In the genomic region with DNA sequence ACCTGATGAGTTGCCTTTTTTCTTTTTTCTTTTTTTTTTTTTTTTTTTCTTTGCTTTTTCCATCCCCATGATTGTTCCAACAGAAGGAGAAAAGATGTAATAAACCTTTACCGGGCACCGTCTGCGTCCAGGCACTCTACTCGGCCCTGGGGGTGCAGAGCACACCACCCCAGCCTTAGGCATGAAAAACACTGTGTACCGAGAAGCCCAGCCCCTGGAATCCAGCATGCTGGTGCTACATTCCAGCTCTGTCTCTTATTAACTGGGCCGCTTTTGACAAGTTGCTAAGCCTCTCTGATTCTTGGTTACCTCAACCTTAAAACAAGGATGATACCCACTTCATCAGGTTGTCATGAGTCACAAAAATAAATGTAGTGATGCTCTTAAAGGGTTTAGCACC, we compare ENCODE assay signal across 21 cellular contexts.
DNase-seq lines count a peak whose midpoint lies in the region; ATAC-seq and TF ChIP-seq lines count a peak whose summit lies in the region.
"Had no signal": no experiment of that assay in that cellular context is flagged by ENCODE, and none has a peak within 500 bp of the region (broad histone marks: within the 10 kb centered on the region; RNA-seq: fewer than 3 reads in every experiment).

No MANE protein-coding gene starts in this region.

- peaks cover 5% of the 10 kb centered on the region for H3K27me3 Mint-ChIP-seq in dendritic cell treated with granulocyte-macrophage colony-stimulating factor and Interleukin-4, amounts not matched to agents 40 ng/mL and 50 ng/mL, for 4 days
- no peaks in the 10 kb centered on the region for H3K27me3 Mint-ChIP-seq in nephron progenitor cell (ENCODE audit: low read depth, poor library complexity)

- H3K4me1 Mint-ChIP-seq in dendritic cell treated with granulocyte-macrophage colony-stimulating factor and Interleukin-4, amounts not matched to agents 40 ng/mL and 50 ng/mL, for 4 days (ENCODE audit: low read depth), result peaks cover 24% of the 10 kb centered on the region
- peaks cover 25% of the 10 kb centered on the region for H3K4me1 Mint-ChIP-seq in nephron progenitor cell
- H3K4me1 Mint-ChIP-seq: H9 had no signal

- no peak for TF ChIP-seq CTCF in nephron progenitor cell (IDR thresholded peaks at IDR 0.05)

- H3K9me3 Mint-ChIP-seq in dendritic cell treated with granulocyte-macrophage colony-stimulating factor and Interleukin-4, amounts not matched to agents 40 ng/mL and 50 ng/mL, for 4 days, result no peaks in the 10 kb centered on the region
- H3K9me3 Mint-ChIP-seq in nephron progenitor cell, result peaks cover 4% of the 10 kb centered on the region
- H3K9me3 Mint-ChIP-seq: CD4-positive, alpha-beta T cell had no signal

- H3K4me3 Mint-ChIP-seq in dendritic cell treated with granulocyte-macrophage colony-stimulating factor and Interleukin-4, amounts not matched to agents 40 ng/mL and 50 ng/mL, for 4 days, result no peak overlapping the region
- H3K4me3 Mint-ChIP-seq in nephron progenitor cell, result no peak overlapping the region
- H3K4me3 Mint-ChIP-seq: CD4-positive, alpha-beta T cell; H9; HFFc6 had no signal

- peak overlapping the region; percentile 72 for H3K27ac Mint-ChIP-seq in dendritic cell treated with granulocyte-macrophage colony-stimulating factor and Interleukin-4, amounts not matched to agents 40 ng/mL and 50 ng/mL, for 4 days
- H3K27ac Mint-ChIP-seq in nephron progenitor cell, result peak overlapping the region; percentile 51
- H3K27ac Mint-ChIP-seq: CD4-positive, alpha-beta T cell; HFFc6 had no signal

- H3K36me3 Mint-ChIP-seq in dendritic cell treated with granulocyte-macrophage colony-stimulating factor and Interleukin-4, amounts not matched to agents 40 ng/mL and 50 ng/mL, for 4 days (ENCODE audit: low read depth), result no peaks in the 10 kb centered on the region
- no peaks in the 10 kb centered on the region for H3K36me3 Mint-ChIP-seq in nephron progenitor cell (ENCODE audit: low read depth)

- ATAC-seq in HG03378 (IDR thresholded peaks at IDR 0.05; ENCODE audit: unreplicated experiment), result no peak
- no peak for ATAC-seq in GM18502 (IDR thresholded peaks at IDR 0.05; ENCODE audit: poor library complexity, unreplicated experiment)

- DNase-seq in NCI-H460 (ENCODE audit: extremely low read depth, low read depth), result peak; percentile 16
- no peak for DNase-seq in nephron progenitor cell
- DNase-seq in NOMO-1 treated with dmso at 0.1 percent for 144 hours (lab: John Stamatoyannopoulos, UW; ENCODE audit: unreplicated experiment), result no peak
- DNase-seq: BE2C; CD4-positive, alpha-beta T cell; DND-41; HFFc6; MM.1S; NCI-H1048; NCI-H1417 treated with DMSO at 0.1 percent for 48 hours; NCI-H1930; NCI-H226; NCI-H524 had no signal

- intact Hi-C loops in dendritic cell treated with granulocyte-macrophage colony-stimulating factor and Interleukin-4, amounts not matched to agents 40 ng/mL and 50 ng/mL, for 4 days (cut with micrococcal nuclease), result no loop called here

- H3K27ac ChIP-seq in temporal lobe (ENCODE audit: low read depth, low read length), result peak overlapping the region; percentile 83
- H3K27ac ChIP-seq: A549, GM23248, SJSA1 had no signal
